20 cellular contexts compared by ENCODE assay signal in the genomic region with DNA sequence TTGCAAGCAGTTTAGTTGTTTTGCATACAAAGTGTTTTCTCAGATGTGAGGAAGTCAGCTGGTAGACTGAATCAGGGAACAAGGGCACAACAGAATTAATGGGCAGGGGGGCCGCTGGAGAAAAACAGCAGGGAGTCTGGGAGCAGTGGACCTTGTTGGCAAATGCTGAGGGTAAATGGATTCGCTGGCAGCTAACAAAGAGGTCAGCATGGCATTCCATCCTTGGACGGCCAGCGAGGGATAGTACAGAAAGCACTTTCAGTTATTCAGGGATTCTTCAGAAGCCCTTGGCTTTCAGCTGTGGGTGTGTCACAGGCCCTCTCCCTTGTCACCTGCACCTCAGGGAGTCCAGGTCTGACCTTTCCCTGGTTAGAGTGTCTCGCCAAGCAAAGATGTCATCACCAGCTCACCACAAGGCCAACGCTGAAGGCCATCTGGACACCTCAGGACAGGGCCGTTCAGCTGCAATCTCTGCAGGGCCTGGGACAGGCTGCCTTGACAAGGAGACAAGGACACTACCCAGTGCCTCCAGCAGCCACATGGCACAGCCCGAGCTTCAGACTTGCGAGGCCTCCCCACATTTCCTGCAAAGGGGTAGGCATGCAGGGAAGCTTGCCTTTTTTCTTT.
"Had no signal": no experiment of that assay in that cellular context is flagged by ENCODE, and none has a peak within 500 bp of the region (broad histone marks: within the 10 kb centered on the region; RNA-seq: fewer than 3 reads in every experiment).

No MANE protein-coding gene starts in this region.

- H3K27me3 Mint-ChIP-seq: activated CD4-positive, alpha-beta T cell treated with anti-CD3 and anti-CD28 coated beads, Interleukin-2, amount 10 ng/mL, durations not matched to agents 24 days and 14 days; activated naive CD8-positive, alpha-beta T cell; T-helper 17 cell; type B pancreatic cell had no signal

- H3K36me3 Mint-ChIP-seq: activated naive CD8-positive, alpha-beta T cell; natural killer cell treated with Interleukin-12 subunit alpha and Interleukin-12 subunit beta and Interleukin-15 and Interleukin-18, amount 100 ng/mL, for 72 hours; type B pancreatic cell had no signal

- H3K9me3 Mint-ChIP-seq: natural killer cell treated with Interleukin-12 subunit alpha and Interleukin-12 subunit beta and Interleukin-15 and Interleukin-18, amount 100 ng/mL, for 72 hours; type B pancreatic cell had no signal

- H3K4me2 ChIP-seq: smooth muscle cell had no signal

- H3K9me3 ChIP-seq: neutrophil, ovary, psoas muscle, right lobe of liver, testis, vagina had no signal

- H3K4me3 ChIP-seq: ovary, psoas muscle, right lobe of liver, smooth muscle cell, testis, vagina had no signal

- H3K36me3 ChIP-seq: neutrophil, ovary, right lobe of liver, vagina had no signal

- DNase-seq: activated CD4-positive, alpha-beta memory T cell treated with anti-CD3 and anti-CD28 coated beads, Interleukin-2, amount 10 ng/mL, durations not matched to agents 7 days and 5 days; activated CD4-positive, alpha-beta T cell treated with anti-CD3 and anti-CD28 coated beads, Interleukin-2, amount 10 ng/mL, durations not matched to agents 24 days and 14 days; activated gamma-delta T cell treated with Interleukin-2 at 50 U/mL for 16 hours; activated T-cell treated with anti-CD3 and anti-CD28 coated beads, Interleukin-2, amount 50 U/mL, for 72 hours; effector CD4-positive, alpha-beta T cell; ovary; right lobe of liver; stimulated activated CD4-positive, alpha-beta T cell treated with anti-CD3 and anti-CD28 coated beads, Interleukin-2, amount 100 ng/mL, for 48 hours; stimulated activated naive CD4-positive, alpha-beta T cell; SW 1271; T-helper 17 cell; testis had no signal

- ATAC-seq: activated CD4-positive, CD25-positive, alpha-beta regulatory T cell treated with anti-CD3 and anti-CD28 coated beads, Interleukin-2, amount 50 U/mL, for 24 hours; activated T-cell treated with anti-CD3 and anti-CD28 coated beads, Interleukin-2, amount 50 U/mL, for 72 hours; natural killer cell treated with Interleukin-12 subunit alpha and Interleukin-12 subunit beta and Interleukin-15 and Interleukin-18, amount 100 ng/mL, for 72 hours; right lobe of liver; T-helper 17 cell had no signal

- H3K27ac ChIP-seq: neutrophil, ovary, psoas muscle, right lobe of liver, testis, vagina had no signal

- H3K4me3 Mint-ChIP-seq: activated CD4-positive, alpha-beta memory T cell treated with anti-CD3 and anti-CD28 coated beads, Interleukin-2, amount 10 ng/mL, durations not matched to agents 7 days and 5 days; activated CD4-positive, alpha-beta T cell treated with anti-CD3 and anti-CD28 coated beads, Interleukin-2, amount 10 ng/mL, durations not matched to agents 24 days and 14 days; activated naive CD8-positive, alpha-beta T cell; activated T-cell treated with anti-CD3 and anti-CD28 coated beads, Interleukin-2, amount 50 U/mL, for 72 hours; natural killer cell treated with Interleukin-12 subunit alpha and Interleukin-12 subunit beta and Interleukin-15 and Interleukin-18, amount 100 ng/mL, for 72 hours; T-helper 17 cell; type B pancreatic cell had no signal

- H3K27me3 ChIP-seq: neutrophil, ovary, right lobe of liver, testis, vagina had no signal

- H3K27ac Mint-ChIP-seq: activated CD4-positive, alpha-beta memory T cell treated with anti-CD3 and anti-CD28 coated beads, Interleukin-2, amount 10 ng/mL, durations not matched to agents 7 days and 5 days; activated CD4-positive, alpha-beta T cell treated with anti-CD3 and anti-CD28 coated beads, Interleukin-2, amount 10 ng/mL, durations not matched to agents 24 days and 14 days; activated naive CD8-positive, alpha-beta T cell; activated T-cell treated with anti-CD3 and anti-CD28 coated beads, Interleukin-2, amount 50 U/mL, for 72 hours; natural killer cell treated with Interleukin-12 subunit alpha and Interleukin-12 subunit beta and Interleukin-15 and Interleukin-18, amount 100 ng/mL, for 72 hours; T-helper 17 cell; type B pancreatic cell had no signal
